In genomic region chr2:189501487-189501886, GRCh38 we compare ENCODE assay signal across 18 cellular contexts.
"Had no signal": no experiment of that assay in that cellular context is flagged by ENCODE, and none has a peak within 500 bp of the region (broad histone marks: within the 10 kb centered on the region; RNA-seq: fewer than 3 reads in every experiment).

No MANE protein-coding gene starts in this region.

- H3K4me1 Mint-ChIP-seq: nephron progenitor cell; stimulated activated memory B cell treated with anti-CD40 and anti-IgM and Interleukin-4, amounts not matched to agents 10 μg/mL and 1 μg/mL and 100 μg/mL, for 72 hours had no signal

- H3K9me3 Mint-ChIP-seq: naive thymus-derived CD4-positive, alpha-beta T cell; nephron progenitor cell; stimulated activated memory B cell treated with anti-CD40 and anti-IgM and Interleukin-4, amounts not matched to agents 10 μg/mL and 1 μg/mL and 100 μg/mL, for 72 hours; stimulated activated naive CD8-positive, alpha-beta T cell treated with anti-CD3 and anti-CD28 coated beads, Interleukin-15, Interleukin-2, amounts not matched to agents 100 ng/mL and 50 ng/mL, for 24 hours had no signal

- H3K4me3 ChIP-seq: dorsolateral prefrontal cortex, heart left ventricle, testis, tibial nerve, upper lobe of right lung, vagina had no signal

- H3K9me3 ChIP-seq: heart left ventricle, testis, tibial nerve, upper lobe of right lung, vagina had no signal

- ATAC-seq: heart left ventricle; left lobe of liver; naive thymus-derived CD4-positive, alpha-beta T cell; sciatic nerve; stimulated activated memory B cell treated with anti-CD40 and anti-IgM and Interleukin-4, amounts not matched to agents 10 μg/mL and 1 μg/mL and 100 μg/mL, for 72 hours; upper lobe of right lung had no signal

- H3K27ac ChIP-seq: dorsolateral prefrontal cortex, heart left ventricle, testis, tibial nerve, upper lobe of right lung, vagina had no signal

- H3K27me3 Mint-ChIP-seq: naive thymus-derived CD4-positive, alpha-beta T cell; stimulated activated naive CD8-positive, alpha-beta T cell treated with anti-CD3 and anti-CD28 coated beads, Interleukin-15, Interleukin-2, amounts not matched to agents 100 ng/mL and 50 ng/mL, for 24 hours had no signal

- H3K27ac Mint-ChIP-seq: naive thymus-derived CD4-positive, alpha-beta T cell; nephron progenitor cell; stimulated activated memory B cell treated with anti-CD40 and anti-IgM and Interleukin-4, amounts not matched to agents 10 μg/mL and 1 μg/mL and 100 μg/mL, for 72 hours; stimulated activated naive CD8-positive, alpha-beta T cell treated with anti-CD3 and anti-CD28 coated beads, Interleukin-15, Interleukin-2, amounts not matched to agents 100 ng/mL and 50 ng/mL, for 24 hours had no signal

- H3K36me3 Mint-ChIP-seq: naive thymus-derived CD4-positive, alpha-beta T cell; stimulated activated memory B cell treated with anti-CD40 and anti-IgM and Interleukin-4, amounts not matched to agents 10 μg/mL and 1 μg/mL and 100 μg/mL, for 72 hours had no signal

- H3K36me3 ChIP-seq: heart left ventricle, tibial nerve, upper lobe of right lung, vagina had no signal

- DNase-seq: cortex of kidney; dorsolateral prefrontal cortex; effector CD8-positive, alpha-beta T cell; foreskin melanocyte; heart left ventricle; hypothalamus; mammary epithelial cell; naive thymus-derived CD4-positive, alpha-beta T cell; nephron progenitor cell; stimulated activated CD4-positive, alpha-beta T cell treated with anti-CD3 and anti-CD28 coated beads, Interleukin-12 subunit alpha, Interleukin-12 subunit beta, amount 100 ng/mL, for 4 hours; testis; upper lobe of right lung had no signal

- H3K4me3 Mint-ChIP-seq: naive thymus-derived CD4-positive, alpha-beta T cell; nephron progenitor cell; stimulated activated memory B cell treated with anti-CD40 and anti-IgM and Interleukin-4, amounts not matched to agents 10 μg/mL and 1 μg/mL and 100 μg/mL, for 72 hours; stimulated activated naive CD8-positive, alpha-beta T cell treated with anti-CD3 and anti-CD28 coated beads, Interleukin-15, Interleukin-2, amounts not matched to agents 100 ng/mL and 50 ng/mL, for 24 hours had no signal

- H3K27me3 ChIP-seq: dorsolateral prefrontal cortex, heart left ventricle, testis, tibial nerve, upper lobe of right lung, vagina had no signal

- H3K4me1 ChIP-seq: testis, tibial nerve, upper lobe of right lung, vagina had no signal
